In genomic region chr6:56417823-56418222, GRCh38 we compare ENCODE assay signal across 23 cellular contexts.
"Had no signal": no experiment of that assay in that cellular context is flagged by ENCODE, and none has a peak within 500 bp of the region (broad histone marks: within the 10 kb centered on the region; RNA-seq: fewer than 3 reads in every experiment).

No MANE protein-coding gene starts in this region.

- H3K27me3 Mint-ChIP-seq: activated naive CD4-positive, alpha-beta T cell treated with anti-CD3 and anti-CD28 coated beads, Interleukin-2, amount 10 ng/mL, durations not matched to agents 7 days and 5 days; brain; effector memory CD8-positive, alpha-beta T cell had no signal

- H3K36me3 Mint-ChIP-seq: activated naive CD4-positive, alpha-beta T cell treated with anti-CD3 and anti-CD28 coated beads, Interleukin-2, amount 10 ng/mL, durations not matched to agents 7 days and 5 days; brain; natural killer cell; stimulated activated memory B cell treated with anti-CD40 and anti-IgM and Interleukin-4, amounts not matched to agents 10 μg/mL and 1 μg/mL and 100 μg/mL, for 72 hours had no signal

- H3K36me3 ChIP-seq: lower lobe of right lung, neutrophil, pancreas, sigmoid colon, thoracic aorta, upper lobe of right lung, WERI-Rb-1 had no signal

- H3K4me3 Mint-ChIP-seq: activated naive CD4-positive, alpha-beta T cell treated with anti-CD3 and anti-CD28 coated beads, Interleukin-2, amount 10 ng/mL, durations not matched to agents 7 days and 5 days; activated naive CD8-positive, alpha-beta T cell treated with anti-CD3 and anti-CD28 coated beads, Interleukin-2, amount 50 U/mL, for 24 hours; brain; effector memory CD8-positive, alpha-beta T cell; natural killer cell; stimulated activated memory B cell treated with anti-CD40 and anti-IgM and Interleukin-4, amounts not matched to agents 10 μg/mL and 1 μg/mL and 100 μg/mL, for 72 hours had no signal

- H3K4me1 Mint-ChIP-seq: activated naive CD4-positive, alpha-beta T cell treated with anti-CD3 and anti-CD28 coated beads, Interleukin-2, amount 10 ng/mL, durations not matched to agents 7 days and 5 days; activated naive CD8-positive, alpha-beta T cell treated with anti-CD3 and anti-CD28 coated beads, Interleukin-2, amount 50 U/mL, for 24 hours; brain; natural killer cell; stimulated activated memory B cell treated with anti-CD40 and anti-IgM and Interleukin-4, amounts not matched to agents 10 μg/mL and 1 μg/mL and 100 μg/mL, for 72 hours had no signal

- H3K27ac ChIP-seq: hepatocyte, lower lobe of right lung, neutrophil, pancreas, sigmoid colon, thoracic aorta, upper lobe of right lung, WERI-Rb-1 had no signal

- H3K9me3 Mint-ChIP-seq: activated naive CD4-positive, alpha-beta T cell treated with anti-CD3 and anti-CD28 coated beads, Interleukin-2, amount 10 ng/mL, durations not matched to agents 7 days and 5 days; activated naive CD8-positive, alpha-beta T cell treated with anti-CD3 and anti-CD28 coated beads, Interleukin-2, amount 50 U/mL, for 24 hours; brain; natural killer cell had no signal

- DNase-seq: activated CD4-positive, alpha-beta T cell treated with anti-CD3 and anti-CD28 coated beads for 1 hour; activated CD8-positive, alpha-beta memory T cell treated with anti-CD3 and anti-CD28 coated beads for 24 hours; activated CD8-positive, alpha-beta memory T cell treated with anti-CD3 and anti-CD28 coated beads, Interleukin-2, amount 50 U/mL, for 48 hours; activated effector memory CD4-positive, alpha-beta T cell treated with Interleukin-2 at 50 U/mL for 16 hours; activated naive CD4-positive, alpha-beta T cell treated with anti-CD3 and anti-CD28 coated beads, Interleukin-2, amount 10 ng/mL, durations not matched to agents 7 days and 5 days; activated naive CD8-positive, alpha-beta T cell treated with anti-CD3 and anti-CD28 coated beads, Interleukin-2, amount 50 U/mL, for 24 hours; activated T-cell treated with anti-CD3 and anti-CD28 coated beads, Interleukin-2, amount 50 U/mL, for 48 hours; anterior cingulate cortex; caudate nucleus; effector memory CD8-positive, alpha-beta T cell; foreskin fibroblast; lower lobe of right lung; natural killer cell; pancreas; sigmoid colon; stimulated activated CD4-positive, alpha-beta T cell treated with anti-CD3 and anti-CD28 coated beads, Interleukin-4, amount 100 ng/mL, for 24 hours; upper lobe of right lung; WERI-Rb-1 had no signal

- H3K4me2 ChIP-seq: hepatocyte had no signal

- H3K27ac Mint-ChIP-seq: activated naive CD4-positive, alpha-beta T cell treated with anti-CD3 and anti-CD28 coated beads, Interleukin-2, amount 10 ng/mL, durations not matched to agents 7 days and 5 days; activated naive CD8-positive, alpha-beta T cell treated with anti-CD3 and anti-CD28 coated beads, Interleukin-2, amount 50 U/mL, for 24 hours; brain; effector memory CD8-positive, alpha-beta T cell; natural killer cell; stimulated activated memory B cell treated with anti-CD40 and anti-IgM and Interleukin-4, amounts not matched to agents 10 μg/mL and 1 μg/mL and 100 μg/mL, for 72 hours had no signal

- H3K9me3 ChIP-seq: lower lobe of right lung, neutrophil, pancreas, sigmoid colon, thoracic aorta, upper lobe of right lung had no signal

- ATAC-seq: activated naive CD8-positive, alpha-beta T cell treated with anti-CD3 and anti-CD28 coated beads, Interleukin-2, amount 50 U/mL, for 24 hours; effector memory CD8-positive, alpha-beta T cell; lower lobe of right lung; natural killer cell; pancreas; stimulated activated memory B cell treated with anti-CD40 and anti-IgM and Interleukin-4, amounts not matched to agents 10 μg/mL and 1 μg/mL and 100 μg/mL, for 72 hours; upper lobe of right lung had no signal

- H3K4me1 ChIP-seq: lower lobe of right lung, pancreas, upper lobe of right lung had no signal

- H3K4me3 ChIP-seq: hepatocyte, lower lobe of right lung, pancreas, sigmoid colon, thoracic aorta, upper lobe of right lung had no signal

- H3K79me2 ChIP-seq: hepatocyte had no signal

- H3K27me3 ChIP-seq: hepatocyte, neutrophil, pancreas, sigmoid colon, upper lobe of right lung had no signal

- H2AFZ ChIP-seq: hepatocyte had no signal
